Comparison of ENCODE assay signal across 8 cellular contexts in genomic region chr4:2441393-2442174, GRCh38. TPM values are rescaled to one million over a fixed set of nuclear protein-coding genes. Genes with fewer than 3 reads are reported as not detected.
DNase-seq lines count a peak whose midpoint lies in the region; ATAC-seq, FAIRE-seq and TF ChIP-seq lines count a peak whose summit lies in the region.

No MANE protein-coding gene starts in this region.

- no peak overlapping the region for H3K9ac ChIP-seq in neuronal stem cell (ENCODE audit: low read depth, low read length, poor library complexity)

- ATAC-seq in A549 (peak; percentile 74 to 97), GM18502 (IDR thresholded peaks at IDR 0.05; ENCODE audit: poor library complexity, unreplicated experiment) (peak; percentile 90), HG02981 (IDR thresholded peaks at IDR 0.05; ENCODE audit: unreplicated experiment) (peak; percentile 82)
- peak; percentile 97 for ATAC-seq in activated CD8-positive, alpha-beta T cell treated with anti-CD3 and anti-CD28 coated beads, Interleukin-2, amount 10 ng/mL, durations not matched to agents 7 days and 5 days

- H3K4me2 ChIP-seq in A549 (no peak overlapping the region), neuronal stem cell (ENCODE audit: insufficient read depth, low read length, poor library complexity, severe bottlenecking) (no peak overlapping the region)

- no peak overlapping the region for H3K4ac ChIP-seq in neuronal stem cell (ENCODE audit: low read length)

- H3K18ac ChIP-seq in neuronal stem cell (ENCODE audit: low read length), result peak overlapping the region; percentile 83

- H3K27ac ChIP-seq in A549, result peak overlapping the region in 1 of 2 experiments; percentile 30; a peak in 1 of 6 replicates
- no peak overlapping the region for H3K27ac ChIP-seq in neuronal stem cell (replicated peaks; ENCODE audit: low read length)

- H4K8ac ChIP-seq in neuronal stem cell (ENCODE audit: low read depth, low read length), result peak overlapping the region; percentile 65

- H3K9me3 ChIP-seq in A549 (no peaks in the 10 kb centered on the region), neuronal stem cell (replicated peaks in 1 of 2; ENCODE audit: control insufficient read depth in 2 of 2, insufficient read depth in 1 of 2, low read depth in 1 of 2, low read length in 2 of 2) (no peaks in the 10 kb centered on the region)

- peak overlapping the region; percentile 65 for H3K23ac ChIP-seq in neuronal stem cell (ENCODE audit: low read depth, low read length, poor library complexity)

- no peak overlapping the region for H2BK12ac ChIP-seq in neuronal stem cell (ENCODE audit: low read length)

- no peaks in the 10 kb centered on the region for H3K36me3 Mint-ChIP-seq in activated CD8-positive, alpha-beta T cell treated with anti-CD3 and anti-CD28 coated beads, Interleukin-2, amount 10 ng/mL, durations not matched to agents 7 days and 5 days (ENCODE audit: low read depth)

- H3K27me3 ChIP-seq in neuronal stem cell (ENCODE audit: control insufficient read depth in 3 of 3, insufficient read depth in 3 of 3, low read depth in 1 of 3, low read length in 3 of 3), result peaks cover 0 to 5% (median 0%) of the 10 kb centered on the region in 3 experiments

- WGBS in A549 (ENCODE audit: missing lambda C conversion rate), result 66% methylated on average over 5 of the region's 14 CpGs
- WGBS in neuronal stem cell (ENCODE audit: extremely low coverage in 2 of 2, insufficient read length in 2 of 2, insufficient replicate concordance in 1 of 2), 2 donors, result no CpG with 5 or more reads among the region's 14 CpGs

- H2BK120ac ChIP-seq in neuronal stem cell (ENCODE audit: low read depth, low read length), result no peak overlapping the region

- no peak overlapping the region for H2AFZ ChIP-seq in neuronal stem cell (ENCODE audit: low read length)

- no peaks in the 10 kb centered on the region for H3K27me3 Mint-ChIP-seq in activated CD8-positive, alpha-beta T cell treated with anti-CD3 and anti-CD28 coated beads, Interleukin-2, amount 10 ng/mL, durations not matched to agents 7 days and 5 days (ENCODE audit: low read depth)

- TF ChIP-seq EP300 in A549 (IDR thresholded peaks at IDR 0.05), result no peak

- no peaks in the 10 kb centered on the region for H3K36me3 ChIP-seq in neuronal stem cell (replicated peaks in 1 of 2; ENCODE audit: control insufficient read depth in 2 of 2, insufficient read depth in 2 of 2, low read length in 2 of 2)

- POLR2A ChIA-PET in A549 (lab: Yijun Ruan, JAX), result no interaction called here
- POLR2A ChIA-PET in activated CD8-positive, alpha-beta T cell treated with anti-CD3 and anti-CD28 coated beads, Interleukin-2, amount 10 ng/mL, durations not matched to agents 7 days and 5 days (lab: Charles Lee), result interaction anchor here (0.6 to 0.7 kb wide), 2 partner anchors 28 to 201 kb away, joined by 3 to 4 read pairs; no protein-coding TSS in a partner anchor

- H3K27ac Mint-ChIP-seq in activated CD8-positive, alpha-beta T cell treated with anti-CD3 and anti-CD28 coated beads, Interleukin-2, amount 10 ng/mL, durations not matched to agents 7 days and 5 days, result no peak overlapping the region

- H2AK5ac ChIP-seq in neuronal stem cell (ENCODE audit: low read depth, low read length), result peak overlapping the region; percentile 83

- peaks cover 2% of the 10 kb centered on the region for H3K79me1 ChIP-seq in neuronal stem cell (ENCODE audit: low read depth, low read length)

- H4K91ac ChIP-seq in neuronal stem cell (ENCODE audit: low read depth, low read length, poor library complexity), result no peak overlapping the region

- TF ChIP-seq CTCF in A549 (IDR thresholded peaks at IDR 0.05), result peak; percentile 54
- TF ChIP-seq CTCF in epithelial cell of proximal tubule (conservative IDR thresholded peaks at IDR 0.05; ENCODE audit: low read depth, low read length), result peak; percentile 87

- H3K14ac ChIP-seq in neuronal stem cell (ENCODE audit: low read length), result no peak overlapping the region

- no peaks in the 10 kb centered on the region for H3K9me3 Mint-ChIP-seq in activated CD8-positive, alpha-beta T cell treated with anti-CD3 and anti-CD28 coated beads, Interleukin-2, amount 10 ng/mL, durations not matched to agents 7 days and 5 days (ENCODE audit: insufficient read depth)

- H2BK5ac ChIP-seq in neuronal stem cell (ENCODE audit: low read length), result no peak overlapping the region

- DNase-seq in A549 (ENCODE audit: low read depth in 1 of 2, low spot score in 1 of 2), result peak; percentile 68 to 86
- DNase-seq in NCI-H774 (lab: John Stamatoyannopoulos, UW), result peak; percentile 31
- DNase-seq in activated CD8-positive, alpha-beta T cell treated with anti-CD3 and anti-CD28 coated beads, Interleukin-2, amount 10 ng/mL, durations not matched to agents 7 days and 5 days, result peak; percentile 85
- DNase-seq in epithelial cell of proximal tubule (ENCODE audit: low read depth), result no peak
- peak; percentile 54 for DNase-seq in neuronal stem cell (ENCODE audit: low spot score)
- peak; percentile 33 for DNase-seq in urothelium cell line (ENCODE audit: low spot score)

- H3K4me1 Mint-ChIP-seq in activated CD8-positive, alpha-beta T cell treated with anti-CD3 and anti-CD28 coated beads, Interleukin-2, amount 10 ng/mL, durations not matched to agents 7 days and 5 days (ENCODE audit: low read depth), result peaks cover 5% of the 10 kb centered on the region

- CTCF ChIA-PET in A549 (lab: Yijun Ruan, JAX), result interaction anchor here (0.8 to 2.6 kb wide), 11 partner anchors 14 to 232 kb away, joined by 3 to 21 read pairs (median 4); partner anchors contain the start of genes CFAP99 and RNF4
- CTCF ChIA-PET in activated CD8-positive, alpha-beta T cell treated with anti-CD3 and anti-CD28 coated beads, Interleukin-2, amount 10 ng/mL, durations not matched to agents 7 days and 5 days (lab: Charles Lee), result interaction anchor here (0.6 to 3.1 kb wide), 23 partner anchors 8 to 233 kb away, joined by 3 to 23 read pairs (median 4); no protein-coding TSS in a partner anchor

- H3K4me1 ChIP-seq in A549, result 0 out of 3 replicates have a peak, but pooled peaks cover 3% of the 10 kb centered on the region
- peaks cover 2 to 5% of the 10 kb centered on the region in 2 donors for H3K4me1 ChIP-seq in neuronal stem cell (ENCODE audit: control insufficient read depth in 2 of 2, insufficient read depth in 1 of 2, low read depth in 1 of 2, low read length in 2 of 2)

- no peak overlapping the region for H3K4me3 Mint-ChIP-seq in activated CD8-positive, alpha-beta T cell treated with anti-CD3 and anti-CD28 coated beads, Interleukin-2, amount 10 ng/mL, durations not matched to agents 7 days and 5 days

- TF ChIP-seq POLR2A in A549 (IDR thresholded peaks at IDR 0.05; ENCODE audit: low read length), result no peak

- no peak overlapping the region for H3K4me3 ChIP-seq in A549
- H3K4me3 ChIP-seq in epithelial cell of proximal tubule (ENCODE audit: low read depth, low read length), result no peak overlapping the region
- H3K4me3 ChIP-seq in neuronal stem cell (ENCODE audit: low read length in 2 of 2), result no peak overlapping the region

- peak; percentile 55 to 68 for TF ChIP-seq RAD21 in A549 (conservative IDR thresholded peaks at IDR 0.05 in 1 of 2, IDR thresholded peaks at IDR 0.05 in 1 of 2)

- peak overlapping the region; percentile 7 for H2BK15ac ChIP-seq in neuronal stem cell (ENCODE audit: low read length)

- no peak for FAIRE-seq in A549 (lab: Jason Lieb, UNC)
- FAIRE-seq in urothelium cell line (lab: Jason Lieb, UNC), result no peak

TF ChIP-seq in A549, 52 proteins besides CTCF, POLR2A, EP300 and RAD21 (continues in another document):
- no peak for TF ChIP-seq CBX2 (IDR thresholded peaks at IDR 0.05; ENCODE audit: borderline replicate concordance, low read depth)
- peak; percentile 41; the same call in 1 of the 2 replicates for TF ChIP-seq MAX (IDR thresholded peaks at IDR 0.05)
- no peak for TF ChIP-seq NPAS2 (CRISPR knock-in tag; IDR thresholded peaks at IDR 0.05; ENCODE audit: borderline replicate concordance)

RNA-seq across cellular contexts. Expression of gene CFAP99, which starts 22.8 kb away (rescaled TPM):
- polyA plus RNA-seq in A549 (2011; rRNA removed), result 0.11 TPM in 1 of 2 replicates, not detected in the other
- 0.04 and 0.16 TPM in 2 replicates for polyA plus RNA-seq in A549 (2012; cell fraction: cytosol; rRNA removed)
- polyA plus RNA-seq in A549 (2012; cell fraction: nucleus; rRNA removed), result 0.26 and 0.34 TPM in 2 replicates
- polyA plus RNA-seq in A549 (2017; fragmentation: RNase III; extraction: RNeasy Plus Mini Kit Qiagen cat#74134 plus additional on column Dnase treatment), result 0.08 to 0.14 TPM (median 0.09 TPM) in 3 replicates
- polyA minus RNA-seq in A549 (2011; rRNA and poly(A)+ RNA removed), result not detected in 2 replicates
- total RNA-seq in activated CD8-positive, alpha-beta T cell treated with anti-CD3 and anti-CD28 coated beads, Interleukin-2, amount 10 ng/mL, durations not matched to agents 7 days and 5 days, result not detected
- total RNA-seq in epithelial cell of proximal tubule, result not detected in 2 replicates
- not detected for polyA plus RNA-seq in neuronal stem cell (2013, experiment 1 of 2)
- not detected for polyA plus RNA-seq in neuronal stem cell (2013, experiment 2 of 2)

RNA-seq across cellular contexts. Expression of gene ZFYVE28, which starts 23.1 kb away (rescaled TPM):
- 1.8 and 2.3 TPM in 2 replicates for polyA plus RNA-seq in A549 (2011; rRNA removed)
- 1.8 and 2.3 TPM in 2 replicates for polyA plus RNA-seq in A549 (2012; cell fraction: cytosol; rRNA removed)
- 8.9 and 9.2 TPM in 2 replicates for polyA plus RNA-seq in A549 (2012; cell fraction: nucleus; rRNA removed)
- polyA plus RNA-seq in A549 (2017; fragmentation: RNase III; extraction: RNeasy Plus Mini Kit Qiagen cat#74134 plus additional on column Dnase treatment), result 1.5 to 2.1 TPM (median 1.6 TPM) in 3 replicates
- 1.2 and 3.9 TPM in 2 replicates for polyA minus RNA-seq in A549 (2011; rRNA and poly(A)+ RNA removed)
- 1 to 10 TPM; 6.1 to 6.3 TPM for total RNA-seq in activated CD8-positive, alpha-beta T cell treated with anti-CD3 and anti-CD28 coated beads, Interleukin-2, amount 10 ng/mL, durations not matched to agents 7 days and 5 days
- total RNA-seq in epithelial cell of proximal tubule, result 0.58 and 1.8 TPM in 2 replicates
- polyA plus RNA-seq in neuronal stem cell (2013, experiment 1 of 2), result 0.15 TPM
- 0.12 TPM for polyA plus RNA-seq in neuronal stem cell (2013, experiment 2 of 2)

RNA-seq across cellular contexts. Expression of gene RNF4, which starts 27.3 kb away (rescaled TPM):
- polyA plus RNA-seq in A549 (2011; rRNA removed) (87.3 and 93.5 TPM in 2 replicates), A549 (2017; fragmentation: RNase III; extraction: RNeasy Plus Mini Kit Qiagen cat#74134 plus additional on column Dnase treatment) (65.8 to 67.1 TPM (median 66.9 TPM) in 3 replicates)
- polyA plus RNA-seq in A549 (2012; cell fraction: cytosol; rRNA removed), result 50.1 and 56.0 TPM in 2 replicates
- polyA plus RNA-seq in A549 (2012; cell fraction: nucleus; rRNA removed), result 41.5 and 55.4 TPM in 2 replicates
- 67.3 and 77.0 TPM in 2 replicates for polyA minus RNA-seq in A549 (2011; rRNA and poly(A)+ RNA removed)
- total RNA-seq in activated CD8-positive, alpha-beta T cell treated with anti-CD3 and anti-CD28 coated beads, Interleukin-2, amount 10 ng/mL, durations not matched to agents 7 days and 5 days, result 100 to 1,000 TPM; 105 to 118 TPM
- 51.4 and 86.7 TPM in 2 replicates for total RNA-seq in epithelial cell of proximal tubule
- polyA plus RNA-seq in neuronal stem cell (2013, experiment 1 of 2), result 46.7 TPM
- polyA plus RNA-seq in neuronal stem cell (2013, experiment 2 of 2), result 48.5 TPM
